Comparison of ENCODE assay signal across 1 cellular context in the genomic region with DNA sequence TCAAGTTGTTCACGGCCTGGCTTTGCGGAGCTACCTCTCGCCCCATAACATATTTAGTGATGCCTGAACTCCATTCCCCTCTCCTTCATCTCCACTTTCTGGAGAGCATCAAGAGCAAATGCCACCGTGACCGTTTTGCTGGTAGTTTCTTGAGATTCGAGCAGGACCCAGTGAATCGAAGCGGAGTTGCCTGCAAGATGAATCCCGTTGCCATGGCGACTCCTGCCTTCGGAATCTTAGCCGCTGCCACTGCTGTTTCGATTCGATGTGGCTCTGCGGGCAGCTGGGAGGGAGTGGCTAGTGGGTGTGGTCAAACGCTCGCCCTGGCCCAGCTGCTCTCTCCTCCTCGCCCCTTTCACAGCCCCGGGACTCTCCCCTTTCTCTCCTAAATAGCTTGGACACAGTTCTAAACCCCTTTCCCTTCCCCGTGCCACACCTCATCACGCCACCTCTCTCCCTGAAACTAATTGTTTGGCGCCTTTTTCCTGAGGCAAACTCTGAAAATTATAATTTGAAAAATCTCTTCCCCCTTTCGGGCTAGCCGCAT.
TF ChIP-seq lines count a peak whose summit lies in the region.

No MANE protein-coding gene starts in this region.

TF ChIP-seq in IMR-90, 13 proteins besides CTCF, POLR2A, EP300 and RAD21 (continued from another document):
- no peak for TF ChIP-seq USF2 (IDR thresholded peaks at IDR 0.05; ENCODE audit: low read depth, low read length)
- TF ChIP-seq CHD1 (IDR thresholded peaks at IDR 0.05; ENCODE audit: low read depth, low read length) = no peak
- TF ChIP-seq BHLHE40 (IDR thresholded peaks at IDR 0.05; ENCODE audit: low read depth, low read length) = no peak
- no peak for TF ChIP-seq CEBPB (IDR thresholded peaks at IDR 0.05; ENCODE audit: low read depth, low read length)
